ENCODE assay signal across 17 cellular contexts in the genomic region with DNA sequence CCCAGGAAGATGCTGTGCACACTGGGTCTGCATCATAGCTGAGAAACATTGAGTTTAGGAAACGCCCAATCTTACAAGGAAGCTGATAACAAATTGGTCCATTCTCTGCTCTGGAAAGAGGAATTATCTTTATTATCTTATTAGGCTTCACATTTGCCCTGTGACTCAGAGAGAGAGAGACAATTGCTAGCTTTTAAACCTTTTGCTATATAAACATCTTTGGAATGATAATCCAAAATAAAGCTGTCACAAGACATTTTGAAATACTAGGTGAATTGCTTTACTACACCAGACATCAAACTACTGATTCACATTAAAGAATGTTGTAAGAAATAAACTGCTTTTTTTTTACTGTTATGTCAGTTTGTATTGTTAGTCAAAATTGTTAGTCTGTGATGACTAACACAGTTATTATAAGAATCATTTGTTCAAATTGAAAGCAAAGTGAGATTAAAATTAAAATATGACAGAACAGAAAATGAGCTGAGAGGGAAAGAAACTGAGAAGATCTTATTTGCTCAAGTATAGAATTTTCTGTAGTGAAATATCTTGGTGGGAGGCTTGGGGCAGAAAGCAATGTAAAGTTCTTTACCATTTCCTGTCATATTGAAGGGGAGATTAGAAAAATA.
DNase-seq lines count a peak whose midpoint lies in the region; ATAC-seq, FAIRE-seq and TF ChIP-seq lines count a peak whose summit lies in the region.
"Had no signal": no experiment of that assay in that cellular context is flagged by ENCODE, and none has a peak within 500 bp of the region (broad histone marks: within the 10 kb centered on the region; RNA-seq: fewer than 3 reads in every experiment).

No MANE protein-coding gene starts in this region.

- H3K36me3 ChIP-seq in OCI-LY7 (ENCODE audit: insufficient read depth, low read length), result no peaks in the 10 kb centered on the region; the same call in 1 of the 2 replicates
- H3K36me3 ChIP-seq in small intestine (ENCODE audit: control insufficient read depth in 2 of 2, insufficient read depth in 2 of 2, low read length in 2 of 2), result no peaks in the 10 kb centered on the region
- H3K36me3 ChIP-seq in uterus, result no peaks in the 10 kb centered on the region
- H3K36me3 ChIP-seq: BE2C had no signal

- CTCF ChIA-PET in OCI-LY7 (lab: Charles Lee; ENCODE audit: unreplicated experiment), result no interaction called here
- CTCF ChIA-PET in T-cell (lab: Charles Lee), result no interaction called here

- no peaks in the 10 kb centered on the region for H3K79me2 ChIP-seq in OCI-LY7 (ENCODE audit: insufficient read depth, low read depth, low read length)

- no TSS peak for BruUV-seq in OCI-LY7 (replicated peaks; lab: Mats Ljungman, UMichigan)

- 6 to 38% (median 13%) methylated on average over 1 of the region's 1 CpG for WGBS in small intestine, 3 donors
- 40% methylated on average over 1 of the region's 1 CpG for WGBS in right cardiac atrium

- no peaks in the 10 kb centered on the region for H4K20me1 ChIP-seq in OCI-LY7 (ENCODE audit: insufficient read depth, low read length)

- no peak overlapping the region for H3K27ac Mint-ChIP-seq in T-cell
- H3K27ac Mint-ChIP-seq: CD8-positive, alpha-beta T cell had no signal

- DNase-seq in ELR (ENCODE audit: low read depth) (peak; percentile 45), OCI-LY7 (ENCODE audit: low spot score) (no peak), fibroblast of pulmonary artery (ENCODE audit: low read depth) (peak; percentile 0), small intestine (peak; percentile 0), T-cell (no peak), right cardiac atrium (no peak), uterus (no peak)
- DNase-seq: BE2C; CD8-positive, alpha-beta T cell; DMS 273 treated with DMSO at 0.1 percent for 48 hours; NCI-H1048; NCI-H446 treated with DMSO at 0.1 percent for 48 hours; NCI-H748 treated with DMSO at 0.1 percent for 48 hours; SHP77 treated with DMSO at 0.1 percent for 48 hours had no signal

- FAIRE-seq in small intestine (lab: Jason Lieb, UNC), result no peak
- FAIRE-seq: GM18507, K562, RCC 7860 had no signal

- H3K4me3 Mint-ChIP-seq in T-cell, result no peak overlapping the region
- H3K4me3 Mint-ChIP-seq: CD8-positive, alpha-beta T cell had no signal

- ATAC-seq in T-cell (replicated peaks in 1 of 4) (no peak), right cardiac atrium (no peak)
- ATAC-seq: CD8-positive, alpha-beta T cell; K562 had no signal

- H3K9me3 Mint-ChIP-seq in T-cell, result peaks cover 3 to 25% (median 7%) of the 10 kb centered on the region in 3 donors

- H3K9me2 ChIP-seq in OCI-LY7 (ENCODE audit: insufficient read depth, low read length), result no peaks in the 10 kb centered on the region

- intact Hi-C loops in OCI-LY7 (cut with micrococcal nuclease; ENCODE audit: unreplicated experiment) (no loop called here), right cardiac atrium (cut with DNase I) (no loop called here), uterus (cut with DNase I; ENCODE audit: low total_unique reads) (no loop called here)

- no peak overlapping the region for H3K4me2 ChIP-seq in OCI-LY7 (ENCODE audit: low read length)

- no peaks in the 10 kb centered on the region for H3K27me3 ChIP-seq in small intestine (ENCODE audit: control insufficient read depth in 2 of 2, insufficient read depth in 2 of 2, low read length in 2 of 2)
- H3K27me3 ChIP-seq in right cardiac atrium (ENCODE audit: control insufficient read depth, insufficient read depth), result no peaks in the 10 kb centered on the region
- H3K27me3 ChIP-seq in uterus, result no peaks in the 10 kb centered on the region
- H3K27me3 ChIP-seq: BE2C had no signal

- no peaks in the 10 kb centered on the region for H3K4me1 Mint-ChIP-seq in T-cell

- H3K27ac ChIP-seq in OCI-LY7 (ENCODE audit: low read depth, low read length, poor library complexity, severe bottlenecking), result no peak overlapping the region
- no peak overlapping the region for H3K27ac ChIP-seq in small intestine (ENCODE audit: low read depth in 1 of 2, low read length in 1 of 2)
- H3K27ac ChIP-seq in right cardiac atrium (ENCODE audit: low read length), result no peak overlapping the region
- H3K27ac ChIP-seq in uterus, result no peak overlapping the region

- H3K4me1 ChIP-seq in OCI-LY7 (ENCODE audit: insufficient read depth, low read length, poor library complexity, severe bottlenecking), result no peaks in the 10 kb centered on the region
- H3K4me1 ChIP-seq in small intestine (ENCODE audit: control insufficient read depth in 2 of 2, insufficient read depth in 1 of 2, low read depth in 1 of 2, low read length in 1 of 2), result no peaks in the 10 kb centered on the region
- H3K4me1 ChIP-seq in right cardiac atrium (ENCODE audit: control insufficient read depth, insufficient read depth, low read length), result no peaks in the 10 kb centered on the region
- H3K4me1 ChIP-seq in uterus, result no peaks in the 10 kb centered on the region
- H3K4me1 ChIP-seq: BE2C had no signal

- H2AFZ ChIP-seq in OCI-LY7 (ENCODE audit: low read length), result peak overlapping the region; percentile 14; the same call in 1 of the 2 replicates

- TF ChIP-seq CTCF in OCI-LY7 (conservative IDR thresholded peaks at IDR 0.05; ENCODE audit: low read length) (no peak), fibroblast of pulmonary artery (IDR thresholded peaks at IDR 0.05; ENCODE audit: low read length, missing control alignments) (no peak), uterus (IDR thresholded peaks at IDR 0.05) (no peak)

- no peak for TF ChIP-seq POLR2A in uterus (IDR thresholded peaks at IDR 0.05)

- POLR2A ChIA-PET in OCI-LY7 (lab: Charles Lee) (interaction anchor here (0.9 to 1.5 kb wide), 2 partner anchors 13 to 30 kb away, joined by 3 to 7 read pairs; no protein-coding TSS in a partner anchor), T-cell (lab: Charles Lee) (no interaction called here)

- H3K27me3 Mint-ChIP-seq in T-cell, result no peaks in the 10 kb centered on the region

- H3K9me3 ChIP-seq in OCI-LY7 (ENCODE audit: low read length) (no peaks in the 10 kb centered on the region; the same call in 1 of the 2 replicates), small intestine (ENCODE audit: control insufficient read depth, low read depth) (no peaks in the 10 kb centered on the region), right cardiac atrium (ENCODE audit: control insufficient read depth, low read length) (no peaks in the 10 kb centered on the region), uterus (no peaks in the 10 kb centered on the region)
- H3K9me3 ChIP-seq: BE2C had no signal

- H3K4me3 ChIP-seq in OCI-LY7 (ENCODE audit: low read depth, low read length, poor library complexity, severe bottlenecking) (no peak overlapping the region), fibroblast of pulmonary artery (replicated peaks; ENCODE audit: low read depth, low read length) (no peak overlapping the region), small intestine (ENCODE audit: low read depth in 1 of 2, low read length in 2 of 2) (no peak overlapping the region), right cardiac atrium (ENCODE audit: low read length) (no peak overlapping the region), uterus (no peak overlapping the region)
- H3K4me3 ChIP-seq: K562 had no signal

- no peaks in the 10 kb centered on the region for H3K36me3 Mint-ChIP-seq in T-cell
- H3K36me3 Mint-ChIP-seq: CD8-positive, alpha-beta T cell had no signal

Comparison
In these comparisons a context has a peak if more than half of its experiments do, and no peak if none do; other contexts are left out.
1. DNase-seq: peak in ELR (single experiment), fibroblast of pulmonary artery (single experiment) and small intestine (single experiment); none in OCI-LY7 (single experiment), T-cell (0 of 34), right cardiac atrium (0 of 3) and uterus (0 of 2).